ENCODE assay signal across 29 cellular contexts in genomic region chr2:135651717-135652116, GRCh38.
DNase-seq lines count a peak whose midpoint lies in the region; ATAC-seq, FAIRE-seq and TF ChIP-seq lines count a peak whose summit lies in the region.
"Had no signal": no experiment of that assay in that cellular context is flagged by ENCODE, and none has a peak within 500 bp of the region (broad histone marks: within the 10 kb centered on the region; RNA-seq: fewer than 3 reads in every experiment).

No MANE protein-coding gene starts in this region.

- no peaks in the 10 kb centered on the region for H3K27me3 ChIP-seq in CD8-positive, alpha-beta T cell (ENCODE audit: insufficient read depth, low read length)
- H3K27me3 ChIP-seq: BLaER1 treated with 17β-estradiol and CSF1 and Interleukin-3, amounts not matched to agents 10 nM and 100 nM; SJCRH30 had no signal

- H3K36me3 ChIP-seq in CD8-positive, alpha-beta T cell (ENCODE audit: insufficient read depth, low read length) = no peaks in the 10 kb centered on the region

- no peaks in the 10 kb centered on the region for H3K27me3 Mint-ChIP-seq in CD8-positive, alpha-beta T cell (ENCODE audit: low read depth)
- H3K27me3 Mint-ChIP-seq in activated CD8-positive, alpha-beta T cell treated with anti-CD3 and anti-CD28 coated beads, Interleukin-2, amount 10 ng/mL, durations not matched to agents 7 days and 5 days (ENCODE audit: low read depth) = no peaks in the 10 kb centered on the region
- no peaks in the 10 kb centered on the region for H3K27me3 Mint-ChIP-seq in naive thymus-derived CD8-positive, alpha-beta T cell
- H3K27me3 Mint-ChIP-seq: CD4-positive, alpha-beta T cell had no signal

- H3K36me3 Mint-ChIP-seq in CD8-positive, alpha-beta T cell = peaks cover 65% of the 10 kb centered on the region
- H3K36me3 Mint-ChIP-seq in activated CD8-positive, alpha-beta T cell treated with anti-CD3 and anti-CD28 coated beads, Interleukin-2, amount 10 ng/mL, durations not matched to agents 7 days and 5 days (ENCODE audit: low read depth) = peaks cover 72% of the 10 kb centered on the region
- H3K36me3 Mint-ChIP-seq in naive thymus-derived CD8-positive, alpha-beta T cell = peaks cover 19 to 71% (median 32%) of the 10 kb centered on the region in 3 donors

- no peak overlapping the region for H3K4me3 ChIP-seq in CD8-positive, alpha-beta T cell (ENCODE audit: low read depth, low read length)
- H3K4me3 ChIP-seq: A549; BLaER1 treated with 17β-estradiol and CSF1 and Interleukin-3, amounts not matched to agents 10 nM and 100 nM; GM23248; HAP-1; PC-9; SJCRH30 had no signal

- ATAC-seq in CD8-positive, alpha-beta T cell = no peak
- peak; percentile 68 for ATAC-seq in activated CD8-positive, alpha-beta T cell treated with anti-CD3 and anti-CD28 coated beads, Interleukin-2, amount 10 ng/mL, durations not matched to agents 7 days and 5 days
- peak; percentile 57 to 58 for ATAC-seq in naive thymus-derived CD8-positive, alpha-beta T cell
- ATAC-seq in GM18867 (IDR thresholded peaks at IDR 0.05; ENCODE audit: unreplicated experiment) = no peak
- ATAC-seq: A549, Right ventricle myocardium inferior, SK-N-SH treated with all-trans-retinoic acid at 6 μM for 48 hours had no signal

- H3K9me3 Mint-ChIP-seq in CD8-positive, alpha-beta T cell = peaks cover 2% of the 10 kb centered on the region
- peaks cover 6% of the 10 kb centered on the region for H3K9me3 Mint-ChIP-seq in activated CD8-positive, alpha-beta T cell treated with anti-CD3 and anti-CD28 coated beads, Interleukin-2, amount 10 ng/mL, durations not matched to agents 7 days and 5 days (ENCODE audit: insufficient read depth)
- no peaks in the 10 kb centered on the region for H3K9me3 Mint-ChIP-seq in naive thymus-derived CD8-positive, alpha-beta T cell
- H3K9me3 Mint-ChIP-seq: CD4-positive, alpha-beta T cell had no signal

- peaks cover 20% of the 10 kb centered on the region for H3K4me1 Mint-ChIP-seq in CD8-positive, alpha-beta T cell (ENCODE audit: low read depth)
- H3K4me1 Mint-ChIP-seq in activated CD8-positive, alpha-beta T cell treated with anti-CD3 and anti-CD28 coated beads, Interleukin-2, amount 10 ng/mL, durations not matched to agents 7 days and 5 days (ENCODE audit: low read depth) = peaks cover 19% of the 10 kb centered on the region
- H3K4me1 Mint-ChIP-seq in naive thymus-derived CD8-positive, alpha-beta T cell = peaks cover 1 to 17% (median 12%) of the 10 kb centered on the region in 4 donors

- POLR2A ChIA-PET in CD8-positive, alpha-beta T cell (lab: Charles Lee) = no interaction called here
- POLR2A ChIA-PET in activated CD8-positive, alpha-beta T cell treated with anti-CD3 and anti-CD28 coated beads, Interleukin-2, amount 10 ng/mL, durations not matched to agents 7 days and 5 days (lab: Charles Lee) = interaction anchor here (0.6 kb wide), 1 partner anchor 21 kb away, joined by 3 read pairs; no protein-coding TSS in a partner anchor
- POLR2A ChIA-PET in naive thymus-derived CD8-positive, alpha-beta T cell (lab: Charles Lee) = no interaction called here

- DNase-seq in CD8-positive, alpha-beta T cell = peak in 1 of 7 experiments; percentile 55
- DNase-seq in GM12891 (ENCODE audit: insufficient read length, low spot score) (no peak), DMS114 treated with DMSO at 0.1 percent for 48 hours (lab: John Stamatoyannopoulos, UW; ENCODE audit: unreplicated experiment) (no peak), NCI-H2227 treated with DMSO at 0.1 percent for 48 hours (lab: John Stamatoyannopoulos, UW) (no peak)
- peak; percentile 59 for DNase-seq in activated CD8-positive, alpha-beta T cell treated with anti-CD3 and anti-CD28 coated beads, Interleukin-2, amount 10 ng/mL, durations not matched to agents 7 days and 5 days
- DNase-seq in naive thymus-derived CD8-positive, alpha-beta T cell = peak in 2 of 10 donors; percentile 3 to 18
- DNase-seq: AML-193; CD4-positive, alpha-beta T cell; COR-L47; DMS79; GF-D8; GM23248; NCI-H1105; NCI-H1436 treated with DMSO at 0.1 percent for 48 hours; NCI-H1930; NCI-H2107; NCI-H446; NCI-H526; NCI-H82; NK-92 treated with Interleukin-12 subunit alpha and Interleukin-12 subunit beta, amount 100 ng/mL, for 24 hours; PC-9; SJCRH30 had no signal

- no peaks in the 10 kb centered on the region for H3K9me3 ChIP-seq in CD8-positive, alpha-beta T cell (ENCODE audit: low read length)
- H3K9me3 ChIP-seq: A549; BLaER1 treated with 17β-estradiol and CSF1 and Interleukin-3, amounts not matched to agents 10 nM and 100 nM; HAP-1; SJCRH30 had no signal

- intact Hi-C loops in CD8-positive, alpha-beta T cell (cut with DNase I, micrococcal nuclease) = loop anchor here in 1 of 2 experiments (5.0 kb wide), 1 partner anchor 61 kb away; no protein-coding TSS in a partner anchor

- H3K4me1 ChIP-seq in CD8-positive, alpha-beta T cell (ENCODE audit: insufficient read depth, low read length) = peaks cover 7% of the 10 kb centered on the region
- H3K4me1 ChIP-seq: A549; BLaER1 treated with 17β-estradiol and CSF1 and Interleukin-3, amounts not matched to agents 10 nM and 100 nM; HAP-1; SJCRH30 had no signal

- TF ChIP-seq CTCF in CD8-positive, alpha-beta T cell (IDR thresholded peaks at IDR 0.05) = no peak

- H3K4me3 Mint-ChIP-seq in CD8-positive, alpha-beta T cell = no peak overlapping the region
- no peak overlapping the region for H3K4me3 Mint-ChIP-seq in activated CD8-positive, alpha-beta T cell treated with anti-CD3 and anti-CD28 coated beads, Interleukin-2, amount 10 ng/mL, durations not matched to agents 7 days and 5 days
- peak overlapping the region in 5 of 10 donors; percentile 22 to 45 (median 34) for H3K4me3 Mint-ChIP-seq in naive thymus-derived CD8-positive, alpha-beta T cell
- H3K4me3 Mint-ChIP-seq: CD4-positive, alpha-beta T cell had no signal

- peak; percentile 16 for FAIRE-seq in GM12891 (lab: Jason Lieb, UNC)
- FAIRE-seq: A549, GM12892 had no signal

- H3K27ac ChIP-seq in CD8-positive, alpha-beta T cell (ENCODE audit: low read depth, low read length) = no peak overlapping the region
- H3K27ac ChIP-seq: A549; BLaER1 treated with 17β-estradiol and CSF1 and Interleukin-3, amounts not matched to agents 10 nM and 100 nM; GM23248; PC-9; SJCRH30 had no signal

- peak overlapping the region; percentile 89 for H3K27ac Mint-ChIP-seq in CD8-positive, alpha-beta T cell
- peak overlapping the region; percentile 84 for H3K27ac Mint-ChIP-seq in activated CD8-positive, alpha-beta T cell treated with anti-CD3 and anti-CD28 coated beads, Interleukin-2, amount 10 ng/mL, durations not matched to agents 7 days and 5 days
- H3K27ac Mint-ChIP-seq in naive thymus-derived CD8-positive, alpha-beta T cell = peak overlapping the region; percentile 32 to 86 (median 80)
- H3K27ac Mint-ChIP-seq: CD4-positive, alpha-beta T cell had no signal

- TF ChIP-seq POLR2A in GM12891 (IDR thresholded peaks at IDR 0.05; ENCODE audit: low read depth, low read length) = no peak

- CTCF ChIA-PET in CD8-positive, alpha-beta T cell (lab: Charles Lee) = no interaction called here
- CTCF ChIA-PET in activated CD8-positive, alpha-beta T cell treated with anti-CD3 and anti-CD28 coated beads, Interleukin-2, amount 10 ng/mL, durations not matched to agents 7 days and 5 days (lab: Charles Lee) = no interaction called here

TF ChIP-seq in GM12891, 5 proteins besides CTCF, POLR2A, EP300 and RAD21:
- TF ChIP-seq POU2F2 (IDR thresholded peaks at IDR 0.05; ENCODE audit: low read depth, low read length) (no peak), POLR2AphosphoS5 (IDR thresholded peaks at IDR 0.05; ENCODE audit: low read depth, low read length) (no peak), SPI1 (IDR thresholded peaks at IDR 0.05; ENCODE audit: low read depth, low read length) (no peak), PAX5 (IDR thresholded peaks at IDR 0.05; ENCODE audit: insufficient read depth, low read length, severe bottlenecking) (no peak), TAF1 (IDR thresholded peaks at IDR 0.05; ENCODE audit: low read depth, low read length) (no peak)

Comparison
In these comparisons a context has a peak if more than half of its experiments do, and no peak if none do; other contexts are left out.
1. ATAC-seq: peak in activated CD8-positive, alpha-beta T cell treated with anti-CD3 and anti-CD28 coated beads, Interleukin-2, amount 10 ng/mL, durations not matched to agents 7 days and 5 days (single experiment) and naive thymus-derived CD8-positive, alpha-beta T cell (2 of 2); none in CD8-positive, alpha-beta T cell (single experiment) and GM18867 (single experiment).
2. Peak in every context shown above with its lines, with median percentiles within 50 percentile points of each other: H3K27ac Mint-ChIP-seq.